Comparison of ENCODE assay signal across 9 cellular contexts in genomic region chr3:111012388-111013248, GRCh38. TPM values are rescaled to one million over a fixed set of nuclear protein-coding genes. Genes with fewer than 3 reads are reported as not detected.
DNase-seq lines count a peak whose midpoint lies in the region; ATAC-seq and TF ChIP-seq lines count a peak whose summit lies in the region.
"Had no signal": no experiment of that assay in that cellular context is flagged by ENCODE, and none has a peak within 500 bp of the region (broad histone marks: within the 10 kb centered on the region; RNA-seq: fewer than 3 reads in every experiment).

No MANE protein-coding gene starts in this region.

- no peaks in the 10 kb centered on the region for H3K4me1 Mint-ChIP-seq in natural killer cell
- H3K4me1 Mint-ChIP-seq: central memory CD8-positive, alpha-beta T cell had no signal

- no peak overlapping the region for H3K27ac ChIP-seq in iPS DF 6.9 (ENCODE audit: low read length)

- no peak for ATAC-seq in natural killer cell
- ATAC-seq in HG03342 (IDR thresholded peaks at IDR 0.05; ENCODE audit: unreplicated experiment): no peak

- no peak overlapping the region for H3K27ac Mint-ChIP-seq in natural killer cell

- H3K27me3 Mint-ChIP-seq in natural killer cell (ENCODE audit: low read depth in 2 of 2): no peaks in the 10 kb centered on the region

- no peaks in the 10 kb centered on the region for H3K9me3 ChIP-seq in iPS DF 6.9 (ENCODE audit: control insufficient read depth, insufficient read depth, low read length)

- H3K36me3 ChIP-seq in iPS DF 6.9 (ENCODE audit: control insufficient read depth, insufficient read depth, low read length): no peaks in the 10 kb centered on the region

- H3K36me3 Mint-ChIP-seq in natural killer cell: no peaks in the 10 kb centered on the region

- no peak for TF ChIP-seq CTCF in natural killer cell (IDR thresholded peaks at IDR 0.05)

- H3K9me3 Mint-ChIP-seq in natural killer cell: no peaks in the 10 kb centered on the region
- H3K9me3 Mint-ChIP-seq: central memory CD8-positive, alpha-beta T cell had no signal

- DNase-seq in stimulated activated CD4-positive, alpha-beta T cell treated with anti-CD3 and anti-CD28 coated beads, Interleukin-15, amount 100 ng/mL, for 24 hours: peak; percentile 6
- DNase-seq in stimulated activated CD4-positive, alpha-beta T cell treated with anti-CD3 and anti-CD28 coated beads, Interleukin-4, amount 100 ng/mL, for 24 hours: no peak
- peak; percentile 40 for DNase-seq in RKO (ENCODE audit: low spot score)
- DNase-seq in iPS DF 6.9 (ENCODE audit: low read depth, low spot score): peak; percentile 25
- no peak for DNase-seq in cerebellum (ENCODE audit: low spot score)
- no peak for DNase-seq in NCI-H1930 (lab: John Stamatoyannopoulos, UW)
- DNase-seq in natural killer cell: no peak

- WGBS in iPS DF 6.9 (ENCODE audit: insufficient coverage, insufficient read length): no CpG with 5 or more reads among the region's 7 CpGs

- H3K27me3 ChIP-seq in iPS DF 6.9 (ENCODE audit: control insufficient read depth, insufficient read depth, low read length): no peaks in the 10 kb centered on the region

- no peak overlapping the region for H3K4me3 ChIP-seq in iPS DF 6.9 (ENCODE audit: low read length)

- H3K4me1 ChIP-seq in iPS DF 6.9 (ENCODE audit: control insufficient read depth, insufficient read depth, low read length): no peaks in the 10 kb centered on the region

- H3K4me3 Mint-ChIP-seq in natural killer cell: no peak overlapping the region
- H3K4me3 Mint-ChIP-seq: central memory CD8-positive, alpha-beta T cell had no signal

- intact Hi-C loops in natural killer cell (cut with micrococcal nuclease): no loop called here

RNA-seq across cellular contexts. Expression of gene NECTIN3, which starts 59.0 kb away (rescaled TPM):
- total RNA-seq in cerebellum (98.5 TPM), natural killer cell (1 to 10 TPM in 2 of 3 donors, under 1 TPM in 1; 0.26 to 3.7 (median 2.3) TPM)

Comparison
In these comparisons a context has a peak if more than half of its experiments do, and no peak if none do; other contexts are left out.
1. DNase-seq: peak in stimulated activated CD4-positive, alpha-beta T cell treated with anti-CD3 and anti-CD28 coated beads, Interleukin-15, amount 100 ng/mL, for 24 hours (single experiment), RKO (single experiment) and iPS DF 6.9 (single experiment); none in stimulated activated CD4-positive, alpha-beta T cell treated with anti-CD3 and anti-CD28 coated beads, Interleukin-4, amount 100 ng/mL, for 24 hours (single experiment), cerebellum (single experiment), NCI-H1930 (0 of 2) and natural killer cell (single experiment).
2. RNA of gene NECTIN3, which starts 59.0 kb away (total RNA-seq): 98.5 TPM in cerebellum (single experiment); 0.26 to 3.7 TPM in natural killer cell; every median in the first group is over 10 times any median in the second.